In the genomic region with DNA sequence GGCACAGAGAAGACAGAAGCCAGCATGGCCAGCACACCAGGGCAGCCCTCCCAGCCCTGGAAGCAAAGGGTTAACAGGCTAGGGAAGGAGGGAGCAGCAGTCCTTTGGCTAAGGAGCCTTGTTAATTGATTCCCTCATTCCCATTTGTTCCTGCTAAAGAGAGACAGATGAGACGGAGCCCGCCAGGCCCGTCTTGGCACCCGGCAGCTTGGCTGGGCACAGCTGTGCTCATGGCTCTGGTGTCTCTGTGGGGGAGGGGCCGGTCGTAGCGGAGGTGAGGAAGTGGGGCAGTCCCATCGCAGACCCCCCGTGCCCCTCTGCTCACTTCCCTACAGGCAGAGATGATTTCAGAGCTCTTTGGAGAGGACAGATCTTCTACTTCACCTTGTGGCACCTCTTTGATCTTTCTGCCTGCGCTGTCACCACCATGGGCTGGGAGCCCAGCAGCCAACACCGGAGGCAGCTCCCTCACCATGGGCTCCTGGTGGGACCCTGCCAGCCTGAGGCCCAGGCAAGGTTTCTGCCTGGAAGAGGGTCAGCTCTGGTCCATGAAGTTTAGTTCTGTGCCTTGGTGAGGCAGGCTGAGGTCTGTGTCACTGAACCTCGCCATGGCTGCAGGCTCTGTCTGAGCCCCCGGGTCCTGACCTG, we compare ENCODE assay signal across 1 cellular context.
TF ChIP-seq lines count a peak whose summit lies in the region.

No MANE protein-coding gene starts in this region.

TF ChIP-seq in SK-N-SH treated with all-trans-retinoic acid at 6 μM for 48 hours, 23 proteins besides CTCF, POLR2A, EP300 and RAD21 (continued from another document):
- TF ChIP-seq, protein P1, sequence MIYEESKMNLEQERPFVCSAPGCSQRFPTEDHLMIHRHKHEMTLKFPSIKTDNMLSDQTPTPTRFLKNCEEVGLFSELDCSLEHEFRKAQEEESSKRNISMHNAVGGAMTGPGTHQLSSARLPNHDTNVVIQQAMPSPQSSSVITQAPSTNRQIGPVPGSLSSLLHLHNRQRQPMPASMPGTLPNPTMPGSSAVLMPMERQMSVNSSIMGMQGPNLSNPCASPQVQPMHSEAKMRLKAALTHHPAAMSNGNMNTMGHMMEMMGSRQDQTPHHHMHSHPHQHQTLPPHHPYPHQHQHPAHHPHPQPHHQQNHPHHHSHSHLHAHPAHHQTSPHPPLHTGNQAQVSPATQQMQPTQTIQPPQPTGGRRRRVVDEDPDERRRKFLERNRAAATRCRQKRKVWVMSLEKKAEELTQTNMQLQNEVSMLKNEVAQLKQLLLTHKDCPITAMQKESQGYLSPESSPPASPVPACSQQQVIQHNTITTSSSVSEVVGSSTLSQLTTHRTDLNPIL (CRISPR knock-in tag; IDR thresholded peaks at IDR 0.05; ENCODE audit: low read depth) = no peak
- no peak for TF ChIP-seq ZC3H10 (CRISPR knock-in tag; IDR thresholded peaks at IDR 0.05)
- no peak for TF ChIP-seq ZNF8 (CRISPR knock-in tag; IDR thresholded peaks at IDR 0.05)
- TF ChIP-seq RARB (CRISPR knock-in tag; IDR thresholded peaks at IDR 0.05) = no peak
- TF ChIP-seq ESRRG (CRISPR knock-in tag; IDR thresholded peaks at IDR 0.05) = no peak
- no peak for TF ChIP-seq GLIS3 (CRISPR knock-in tag; IDR thresholded peaks at IDR 0.05)
- no peak for TF ChIP-seq OSR1 (CRISPR knock-in tag; IDR thresholded peaks at IDR 0.05)
- TF ChIP-seq PPARA (CRISPR knock-in tag; IDR thresholded peaks at IDR 0.05; ENCODE audit: borderline replicate concordance) = no peak
- no peak for TF ChIP-seq ZFP30 (CRISPR knock-in tag; IDR thresholded peaks at IDR 0.05)
- TF ChIP-seq TCF4 (CRISPR knock-in tag; IDR thresholded peaks at IDR 0.05; ENCODE audit: borderline replicate concordance) = no peak
- no peak for TF ChIP-seq SNAI2 (CRISPR knock-in tag; IDR thresholded peaks at IDR 0.05)
